22 cellular contexts compared by ENCODE assay signal in the genomic region with DNA sequence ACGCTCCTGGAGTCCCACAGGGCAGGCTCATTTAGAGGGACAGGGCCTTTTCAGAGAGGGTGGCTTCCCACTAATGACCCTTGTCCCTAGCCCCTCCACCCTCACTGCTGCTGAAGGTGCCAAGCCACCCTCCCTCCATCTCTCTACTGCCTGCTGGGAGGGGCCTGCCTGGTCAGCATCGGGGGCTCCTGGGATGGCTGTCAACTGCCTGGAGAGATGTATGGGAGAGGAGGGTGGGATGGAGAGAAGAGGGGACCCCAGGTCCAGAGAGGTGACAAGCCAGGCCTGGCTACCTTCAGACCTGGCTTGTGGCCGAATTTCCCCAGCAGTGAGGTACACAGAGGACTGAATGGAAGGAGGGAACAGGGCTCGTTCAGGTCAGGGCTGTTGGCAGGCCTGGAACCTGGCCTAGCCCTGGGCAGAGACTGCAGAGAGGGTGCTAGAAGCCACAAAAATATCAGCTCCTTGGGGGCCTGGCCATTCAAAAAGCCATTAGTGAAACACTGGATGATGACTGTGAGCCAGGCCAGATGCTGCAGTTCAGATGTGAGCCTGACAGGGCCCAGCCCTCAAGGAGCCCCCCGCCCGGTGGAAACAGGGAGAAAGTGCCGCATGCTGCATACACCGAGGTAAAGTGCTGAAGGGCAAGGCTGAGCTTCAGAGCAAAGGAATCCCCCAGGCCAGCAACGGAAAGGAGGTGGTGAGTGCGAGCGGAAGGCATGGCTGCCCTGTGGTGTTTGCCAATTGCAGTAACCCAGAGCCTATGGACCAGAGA. TPM values are rescaled to one million over a fixed set of nuclear protein-coding genes. Genes with fewer than 3 reads are reported as not detected.
"Had no signal": no experiment of that assay in that cellular context is flagged by ENCODE, and none has a peak within 500 bp of the region (broad histone marks: within the 10 kb centered on the region; RNA-seq: fewer than 3 reads in every experiment).

No MANE protein-coding gene starts in this region.

- H3K36me3 ChIP-seq: brain microvascular endothelial cell, esophagus squamous epithelium, transverse colon had no signal

- ATAC-seq: naive thymus-derived CD4-positive, alpha-beta T cell; right cardiac atrium had no signal

- H3K27ac ChIP-seq: brain microvascular endothelial cell, epithelial cell of prostate, esophagus squamous epithelium, transverse colon had no signal

- DNase-seq: activated CD4-positive, alpha-beta memory T cell treated with anti-CD3 and anti-CD28 coated beads, Interleukin-2, amount 10 ng/mL, durations not matched to agents 7 days and 5 days; activated CD4-positive, alpha-beta T cell treated with anti-CD3 and anti-CD28 coated beads for 1 hour; activated CD4-positive, alpha-beta T cell treated with anti-CD3 and anti-CD28 coated beads, Interleukin-2, amount 10 ng/mL, durations not matched to agents 7 days and 5 days; activated CD8-positive, alpha-beta memory T cell treated with anti-CD3 and anti-CD28 coated beads, Interleukin-2, amount 50 U/mL, for 48 hours; activated effector memory CD4-positive, alpha-beta T cell treated with Interleukin-2 at 50 U/mL for 16 hours; activated naive CD4-positive, alpha-beta T cell treated with anti-CD3 and anti-CD28 coated beads for 36 hours; activated naive CD8-positive, alpha-beta T cell treated with anti-CD3 and anti-CD28 coated beads, Interleukin-2, amount 10 ng/mL, durations not matched to agents 7 days and 5 days; brain microvascular endothelial cell; caudate nucleus; esophagus squamous epithelium; foreskin melanocyte; mammary epithelial cell; midbrain; naive thymus-derived CD4-positive, alpha-beta T cell; occipital lobe; stimulated activated CD4-positive, alpha-beta T cell treated with anti-CD3 and anti-CD28 coated beads, Interleukin-2, amount 100 ng/mL, for 48 hours; stimulated activated naive CD4-positive, alpha-beta T cell treated with Interleukin-2 at 50 U/mL for 16 hours; T-helper 2 cell; transverse colon had no signal

- H3K4me3 ChIP-seq: esophagus squamous epithelium, transverse colon had no signal

- H3K27me3 ChIP-seq: brain microvascular endothelial cell, transverse colon had no signal

RNA-seq across cellular contexts. Expression of gene MMEL1, which starts 20.0 kb away (rescaled TPM):
- total RNA-seq: astrocyte, mammary epithelial cell had no signal
